ENCODE assay signal across 18 cellular contexts in genomic region chr2:112685167-112685884, GRCh38. TPM values are rescaled to one million over a fixed set of nuclear protein-coding genes. Genes with fewer than 3 reads are reported as not detected.
A peak's percentile ranks its signal among the peaks of the same experiment; 100 is the strongest.
DNase-seq lines count a peak whose midpoint lies in the region; ATAC-seq, FAIRE-seq and TF ChIP-seq lines count a peak whose summit lies in the region.
"Had no signal": no experiment of that assay in that cellular context is flagged by ENCODE, and none has a peak within 500 bp of the region (broad histone marks: within the 10 kb centered on the region; RNA-seq: fewer than 3 reads in every experiment).

No MANE protein-coding gene starts in this region.

- H3K9me3 Mint-ChIP-seq in nephron progenitor cell = no peaks in the 10 kb centered on the region
- H3K9me3 Mint-ChIP-seq: activated CD4-positive, alpha-beta memory T cell treated with anti-CD3 and anti-CD28 coated beads, Interleukin-2, amount 10 ng/mL, durations not matched to agents 7 days and 5 days; CD8-positive, alpha-beta T cell; neural progenitor cell had no signal

- no peak for FAIRE-seq in K562 (lab: Jason Lieb, UNC)

- H3K9me3 ChIP-seq in DOHH2 (ENCODE audit: control insufficient read depth, insufficient read depth, low read length) (no peaks in the 10 kb centered on the region), Loucy (ENCODE audit: insufficient read depth, low read depth, low read length) (no peaks in the 10 kb centered on the region), K562 (replicated peaks; ENCODE audit: control insufficient read depth, insufficient read depth, low read depth, low read length) (no peaks in the 10 kb centered on the region)

- H3K4me1 ChIP-seq in DOHH2 (ENCODE audit: control insufficient read depth, low read length) (peaks cover 6% of the 10 kb centered on the region), Loucy (ENCODE audit: insufficient read depth, low read length, poor library complexity, severe bottlenecking) (peaks cover 18% of the 10 kb centered on the region), K562 (replicated peaks in 1 of 2; ENCODE audit: control insufficient read depth in 2 of 2, insufficient read depth in 2 of 2, low read length in 2 of 2) (peaks cover 43 to 66% of the 10 kb centered on the region in 2 experiments)
- H3K4me1 ChIP-seq: neural progenitor cell had no signal

- H3K9ac ChIP-seq in Loucy (ENCODE audit: low read depth, low read length, poor library complexity, severe bottlenecking) (peak overlapping the region; percentile 38), K562 (ENCODE audit: insufficient read depth in 1 of 2, low read depth in 2 of 2, low read length in 2 of 2) (peak overlapping the region in 1 of 2 experiments; percentile 60; a peak in 2 of 4 replicates)
- H3K9ac ChIP-seq: neural progenitor cell had no signal

- peaks cover 16% of the 10 kb centered on the region for H3K4me1 Mint-ChIP-seq in nephron progenitor cell

- H3K4me3 ChIP-seq in DOHH2 (ENCODE audit: low read length) (no peak overlapping the region), Loucy (ENCODE audit: low read length, poor library complexity, severe bottlenecking) (no peak overlapping the region), K562 (no peak overlapping the region)
- H3K4me3 ChIP-seq: neural progenitor cell had no signal

- no peaks in the 10 kb centered on the region for H3K79me2 ChIP-seq in DOHH2 (ENCODE audit: control insufficient read depth, low read length)
- no peaks in the 10 kb centered on the region for H3K79me2 ChIP-seq in Loucy (ENCODE audit: insufficient read depth, low read length)
- H3K79me2 ChIP-seq in K562 (ENCODE audit: control insufficient read depth, insufficient read depth, low read length) = no peaks in the 10 kb centered on the region

- H3K27me3 ChIP-seq in DOHH2 (ENCODE audit: control insufficient read depth, low read length) = peaks cover 4% of the 10 kb centered on the region
- H3K27me3 ChIP-seq in Loucy (ENCODE audit: insufficient read depth, low read length, poor library complexity, severe bottlenecking) = no peaks in the 10 kb centered on the region
- no peaks in the 10 kb centered on the region for H3K27me3 ChIP-seq in K562 (ENCODE audit: control insufficient read depth in 2 of 2, insufficient read depth in 2 of 2, low read length in 2 of 2)
- H3K27me3 ChIP-seq: neural progenitor cell had no signal

- DNase-seq in K562 (ENCODE audit: extremely low read depth in 1 of 4, low spot score in 3 of 4) (peak in 2 of 4 experiments; percentile 37 to 53), nephron progenitor cell (no peak), GM20000 (ENCODE audit: low spot score) (no peak), NK-92 (lab: John Stamatoyannopoulos, UW; ENCODE audit: unreplicated experiment) (no peak), GDM1 (lab: John Stamatoyannopoulos, UW) (no peak)
- DNase-seq: activated CD4-positive, alpha-beta memory T cell treated with anti-CD3 and anti-CD28 coated beads, Interleukin-2, amount 10 ng/mL, durations not matched to agents 7 days and 5 days; activated gamma-delta T cell treated with Interleukin-2 at 50 U/mL for 16 hours; CD8-positive, alpha-beta T cell; left ventricle myocardium superior; NCI-H1417 treated with DMSO at 0.1 percent for 48 hours; T1000 had no signal

- no peaks in the 10 kb centered on the region for H3K9me1 ChIP-seq in K562 (ENCODE audit: control insufficient read depth, insufficient read depth, low read length)

- H3K27me3 Mint-ChIP-seq in nephron progenitor cell (ENCODE audit: low read depth, poor library complexity) = peaks cover 19% of the 10 kb centered on the region
- H3K27me3 Mint-ChIP-seq: activated CD4-positive, alpha-beta memory T cell treated with anti-CD3 and anti-CD28 coated beads, Interleukin-2, amount 10 ng/mL, durations not matched to agents 7 days and 5 days had no signal

- CTCF ChIA-PET in K562 (lab: Yijun Ruan, JAX; ENCODE audit: low intra/inter-chr PET ratio) = interaction anchor here (0.7 kb wide), 1 partner anchor 64 kb away, joined by 3 read pairs; no protein-coding TSS in a partner anchor

- H3K36me3 ChIP-seq in DOHH2 (ENCODE audit: control insufficient read depth, low read length) (no peaks in the 10 kb centered on the region), Loucy (ENCODE audit: insufficient read depth, low read length) (no peaks in the 10 kb centered on the region), K562 (ENCODE audit: control insufficient read depth, insufficient read depth, low read length) (no peaks in the 10 kb centered on the region)
- H3K36me3 ChIP-seq: neural progenitor cell had no signal

- H3K9me2 ChIP-seq in DOHH2 (replicated peaks; ENCODE audit: control insufficient read depth, low read length) (no peaks in the 10 kb centered on the region), Loucy (replicated peaks; ENCODE audit: low read depth, low read length) (no peaks in the 10 kb centered on the region)

- H3K27ac Mint-ChIP-seq in nephron progenitor cell = no peak overlapping the region
- H3K27ac Mint-ChIP-seq: activated CD4-positive, alpha-beta memory T cell treated with anti-CD3 and anti-CD28 coated beads, Interleukin-2, amount 10 ng/mL, durations not matched to agents 7 days and 5 days; CD8-positive, alpha-beta T cell; neural progenitor cell had no signal

- in situ Hi-C loops in K562 (cut with MboI) = no loop called here

- no peak overlapping the region for H3K27ac ChIP-seq in DOHH2 (ENCODE audit: low read depth, low read length)
- H3K27ac ChIP-seq in K562 (ENCODE audit: extremely low read depth, low read depth, low read length) = peak overlapping the region; percentile 86
- H3K27ac ChIP-seq: neural progenitor cell had no signal

- POLR2A ChIA-PET in K562 (lab: Yijun Ruan, JAX) = interaction anchor here (0.7 to 3.5 kb wide), 8 partner anchors 14 to 40 kb away, joined by 3 to 14 read pairs (median 8); partner anchors contain the start of gene SLC20A1

- no TSS peak for BruUV-seq in K562 (replicated peaks; lab: Mats Ljungman, UMichigan)

- WGBS in K562 (ENCODE audit: insufficient coverage, low coverage, missing lambda C conversion rate) = 52% methylated on average over 4 of the region's 4 CpGs

- H3K4me2 ChIP-seq in DOHH2 (ENCODE audit: low read length) = no peak overlapping the region
- no peak overlapping the region for H3K4me2 ChIP-seq in Loucy (ENCODE audit: low read depth, low read length, poor library complexity, severe bottlenecking)
- H3K4me2 ChIP-seq in K562 (ENCODE audit: insufficient read depth, low read length) = peak overlapping the region; percentile 73; the same call in 1 of the 2 replicates
- H3K4me2 ChIP-seq: neural progenitor cell had no signal

- H4K20me1 ChIP-seq in DOHH2 (ENCODE audit: control insufficient read depth, insufficient read depth, low read depth, low read length) = no peaks in the 10 kb centered on the region
- no peaks in the 10 kb centered on the region for H4K20me1 ChIP-seq in Loucy (ENCODE audit: insufficient read depth, low read length, poor library complexity, severe bottlenecking)
- H4K20me1 ChIP-seq in K562 (replicated peaks; ENCODE audit: control insufficient read depth, insufficient read depth, low read length) = no peaks in the 10 kb centered on the region

- H3K4me3 Mint-ChIP-seq in nephron progenitor cell = no peak overlapping the region
- H3K4me3 Mint-ChIP-seq: activated CD4-positive, alpha-beta memory T cell treated with anti-CD3 and anti-CD28 coated beads, Interleukin-2, amount 10 ng/mL, durations not matched to agents 7 days and 5 days; CD8-positive, alpha-beta T cell; neural progenitor cell had no signal

- no peaks in the 10 kb centered on the region for H3K36me3 Mint-ChIP-seq in nephron progenitor cell (ENCODE audit: low read depth)
- H3K36me3 Mint-ChIP-seq: CD8-positive, alpha-beta T cell; neural progenitor cell had no signal

- 0 out of 2 replicates have a peak overlapping the region, but pooled peaks have one; percentile 32 for H2AFZ ChIP-seq in Loucy (ENCODE audit: low read length)
- H2AFZ ChIP-seq in K562 (ENCODE audit: low read depth, low read length) = peak overlapping the region; percentile 79

- TF ChIP-seq CTCF in DOHH2 (IDR thresholded peaks at IDR 0.05; ENCODE audit: low read depth, low read length, poor library complexity, severe bottlenecking) = peak; percentile 12
- peak; percentile 48 for TF ChIP-seq CTCF in Loucy (conservative IDR thresholded peaks at IDR 0.05; ENCODE audit: low read length)
- peak in 1 of 3 experiments; percentile 43; a peak in 3 of 6 replicates for TF ChIP-seq CTCF in K562 (IDR thresholded peaks at IDR 0.05 in 2 of 3, conservative IDR thresholded peaks at IDR 0.05 in 1 of 3; ENCODE audit: insufficient read depth in 2 of 3, low read depth in 1 of 3, low read length in 3 of 3)
- TF ChIP-seq CTCF in nephron progenitor cell (IDR thresholded peaks at IDR 0.05) = peak; percentile 7
- no peak for TF ChIP-seq CTCF in GM20000 (IDR thresholded peaks at IDR 0.05; ENCODE audit: extremely low read depth, missing control alignments)

- intact Hi-C loops in K562 (cut with micrococcal nuclease) = no loop called here

- ATAC-seq in K562 (peak; percentile 56), HG03521 (IDR thresholded peaks at IDR 0.05; ENCODE audit: unreplicated experiment) (no peak)
- ATAC-seq: CD8-positive, alpha-beta T cell; left ventricle myocardium superior had no signal

- no peak for TF ChIP-seq POLR2A in K562 (conservative IDR thresholded peaks at IDR 0.05)

- TF ChIP-seq RAD21 in K562 (CRISPR knock-in tag; conservative IDR thresholded peaks at IDR 0.05 in 1 of 2, IDR thresholded peaks at IDR 0.05 in 1 of 2) = no peak

- TF ChIP-seq EP300 in K562 (IDR thresholded peaks at IDR 0.05; ENCODE audit: low read length) = no peak; the same call in 1 of the 2 replicates

- H3F3A ChIP-seq in DOHH2 (ENCODE audit: control insufficient read depth, insufficient read depth) (no peaks in the 10 kb centered on the region), Loucy (ENCODE audit: low read depth) (no peaks in the 10 kb centered on the region)

RNA-seq across cellular contexts. Expression of gene NT5DC4, which starts 35.5 kb away (rescaled TPM):
- 26.6 and 60.2 TPM in 2 replicates for total RNA-seq in K562 (2011; cell fraction: chromatin; rRNA removed; ENCODE audit: low replicate concordance)
- 32.0 and 34.7 TPM in 2 replicates for total RNA-seq in K562 (2011; cell fraction: nucleolus; rRNA removed)
- 22.7 and 29.8 TPM in 2 replicates for total RNA-seq in K562 (2011; cell fraction: nucleoplasm; rRNA removed)
- 0.94 and 1.0 TPM in 2 replicates for total RNA-seq in K562 (2014; rRNA removed)
- total RNA-seq in K562 (2014; rRNA removed; fragmentation: Illumina TruSeq; extraction: Trizol) = 0.44 and 2.3 TPM in 2 replicates
- 0.45 and 0.65 TPM in 2 replicates for total RNA-seq in K562 (2015; rRNA removed; fragmentation: Illumina TruSeq; extraction: Trizol)
- 4.7 and 6.8 TPM in 2 replicates for total RNA-seq in K562 (2021)
- polyA plus RNA-seq in K562 (2011; rRNA removed) = 3.4 and 6.9 TPM in 2 replicates
- 0.65 and 1.6 TPM in 2 replicates for polyA plus RNA-seq in K562 (2011; cell fraction: cytosol; rRNA removed)
- 39.8 and 97.5 TPM in 2 replicates for polyA plus RNA-seq in K562 (2011; cell fraction: nucleus; rRNA removed)
- 1.3 and 9.4 TPM in 2 replicates for polyA plus RNA-seq in K562 (2012)
- polyA plus RNA-seq in K562 (2014; fragmentation: Illumina TruSeq; extraction: Trizol) = 0.56 and 1.8 TPM in 2 replicates
- polyA plus RNA-seq in K562 (2014; fragmentation: Nextera tagmentation; extraction: Ambion mirVana) = 1 to 10 TPM; 2.5 to 2.8 TPM
- 1.6 and 5.0 TPM in 2 replicates for polyA plus RNA-seq in K562 (2014; rRNA removed)
- polyA minus RNA-seq in K562 (2011; rRNA and poly(A)+ RNA removed) = 0.36 and 2.7 TPM in 2 replicates
- 8.7 TPM in 1 of 2 replicates, not detected in the other for polyA minus RNA-seq in K562 (2011; cell fraction: cytosol; rRNA and poly(A)+ RNA removed)
- 6.9 and 15.8 TPM in 2 replicates for polyA minus RNA-seq in K562 (2011; cell fraction: nucleus; rRNA and poly(A)+ RNA removed)
- total RNA-seq: activated CD4-positive, alpha-beta memory T cell treated with anti-CD3 and anti-CD28 coated beads, Interleukin-2, amount 10 ng/mL, durations not matched to agents 7 days and 5 days; CD8-positive, alpha-beta T cell; left ventricle myocardium superior; NCI-H460; RPMI7951; skeletal muscle tissue had no signal

RNA-seq across cellular contexts. Expression of gene SLC20A1, which starts 39.6 kb away (rescaled TPM):
- total RNA-seq in K562 (2011; cell fraction: chromatin; rRNA removed; ENCODE audit: low replicate concordance) = 495 and 804 TPM in 2 replicates
- total RNA-seq in K562 (2011; cell fraction: nucleolus; rRNA removed) = 263 and 289 TPM in 2 replicates
- total RNA-seq in K562 (2011; cell fraction: nucleoplasm; rRNA removed) = 478 and 674 TPM in 2 replicates
- total RNA-seq in K562 (2014; rRNA removed) = 64.7 and 66.0 TPM in 2 replicates
- 95.1 and 111 TPM in 2 replicates for total RNA-seq in K562 (2014; rRNA removed; fragmentation: Illumina TruSeq; extraction: Trizol)
- 66.8 and 68.9 TPM in 2 replicates for total RNA-seq in K562 (2015; rRNA removed; fragmentation: Illumina TruSeq; extraction: Trizol)
- total RNA-seq in K562 (2021) = 123 and 136 TPM in 2 replicates
- polyA plus RNA-seq in K562 (2011; rRNA removed) = 101 and 150 TPM in 2 replicates
- 105 and 114 TPM in 2 replicates for polyA plus RNA-seq in K562 (2011; cell fraction: cytosol; rRNA removed)
- polyA plus RNA-seq in K562 (2011; cell fraction: nucleus; rRNA removed) = 166 and 277 TPM in 2 replicates
- 55.6 and 102 TPM in 2 replicates for polyA plus RNA-seq in K562 (2012)
- polyA plus RNA-seq in K562 (2014; fragmentation: Illumina TruSeq; extraction: Trizol) = 85.8 and 87.8 TPM in 2 replicates
- 10 to 100 TPM; 53.8 to 56.1 TPM for polyA plus RNA-seq in K562 (2014; fragmentation: Nextera tagmentation; extraction: Ambion mirVana)
- polyA plus RNA-seq in K562 (2014; rRNA removed) = 74.7 and 77.3 TPM in 2 replicates
- polyA minus RNA-seq in K562 (2011; rRNA and poly(A)+ RNA removed) = 151 and 243 TPM in 2 replicates
- polyA minus RNA-seq in K562 (2011; cell fraction: cytosol; rRNA and poly(A)+ RNA removed) = 79.2 and 124 TPM in 2 replicates
- 120 and 135 TPM in 2 replicates for polyA minus RNA-seq in K562 (2011; cell fraction: nucleus; rRNA and poly(A)+ RNA removed)
